Comparison of ENCODE assay signal across 17 cellular contexts in the genomic region with DNA sequence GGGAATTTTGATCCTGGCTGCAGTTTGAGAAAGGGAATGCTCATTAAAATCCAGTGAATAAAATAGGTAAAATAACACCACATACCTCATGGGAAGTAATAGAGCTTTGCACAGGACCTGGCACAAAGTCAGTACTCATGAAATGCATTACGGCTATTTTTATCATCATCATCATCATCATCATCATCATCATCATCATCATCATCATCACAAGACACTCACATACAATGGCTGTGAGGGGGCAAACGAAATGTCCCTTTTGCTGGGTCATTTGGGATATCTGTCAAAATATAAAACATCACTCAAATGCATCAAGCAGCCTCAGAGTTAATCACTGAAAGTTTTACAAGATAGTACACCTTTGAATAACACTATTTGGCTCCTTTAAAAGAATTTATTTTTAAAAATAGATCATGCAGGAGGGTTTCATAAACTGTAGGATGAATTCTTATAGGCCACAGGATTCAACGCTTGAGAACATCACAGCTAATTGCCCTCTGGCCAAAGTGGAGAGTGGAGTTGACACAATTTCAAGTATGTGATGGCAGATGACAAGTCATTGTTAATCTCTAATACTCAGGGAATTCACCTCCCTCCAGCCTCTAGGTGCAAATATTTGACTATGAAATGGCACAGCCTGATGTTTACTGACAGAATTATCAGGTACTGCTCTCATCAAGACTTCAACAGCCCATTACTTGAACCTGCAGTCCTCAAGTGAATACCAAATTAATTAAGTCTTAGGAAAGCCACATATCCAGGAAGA.
"Had no signal": no experiment of that assay in that cellular context is flagged by ENCODE, and none has a peak within 500 bp of the region (broad histone marks: within the 10 kb centered on the region; RNA-seq: fewer than 3 reads in every experiment).

No MANE protein-coding gene starts in this region.

- H3K27ac Mint-ChIP-seq: nephron, type B pancreatic cell had no signal

- H3K27ac ChIP-seq: coronary artery, left lung, parathyroid adenoma, prostate gland, sigmoid colon, skin epidermis had no signal

- H3K9me3 Mint-ChIP-seq: type B pancreatic cell had no signal

- H3K4me1 ChIP-seq: left lung, parathyroid adenoma, prostate gland, sigmoid colon had no signal

- H3K4me3 Mint-ChIP-seq: naive B cell, nephron, type B pancreatic cell had no signal

- H3K4me3 ChIP-seq: coronary artery, left lung, lung, prostate gland, sigmoid colon, skin epidermis had no signal

- ATAC-seq: left lung had no signal

- H3K36me3 Mint-ChIP-seq: type B pancreatic cell had no signal

- DNase-seq: effector CD8-positive, alpha-beta T cell; foreskin melanocyte; islet precursor cell; left lung; mesendoderm; naive B cell; occipital lobe; sigmoid colon; stimulated activated CD4-positive, alpha-beta T cell treated with anti-CD3 and anti-CD28 coated beads, Interleukin-12 subunit alpha, Interleukin-12 subunit beta, amount 100 ng/mL, for 4 hours; stimulated activated naive CD4-positive, alpha-beta T cell treated with Interleukin-2 at 50 U/mL for 16 hours had no signal

- H3K27me3 ChIP-seq: left lung, sigmoid colon had no signal

- H3K4me1 Mint-ChIP-seq: naive B cell, nephron had no signal

- H3K36me3 ChIP-seq: left lung, prostate gland, sigmoid colon had no signal

- H3K9me3 ChIP-seq: left lung, prostate gland, sigmoid colon had no signal
